28 cellular contexts compared by ENCODE assay signal in genomic region chr6:145092554-145092953, GRCh38.
"Had no signal": no experiment of that assay in that cellular context is flagged by ENCODE, and none has a peak within 500 bp of the region (broad histone marks: within the 10 kb centered on the region; RNA-seq: fewer than 3 reads in every experiment).

No MANE protein-coding gene starts in this region.

- H3K4me1 ChIP-seq: neural progenitor cell, parathyroid adenoma, psoas muscle, sigmoid colon, stomach, thyroid gland, tibial nerve, upper lobe of left lung, vagina had no signal

- H3K4me3 Mint-ChIP-seq: natural killer cell; nephron; neural progenitor cell; stimulated activated effector memory CD8-positive, alpha-beta T cell treated with anti-CD3 and anti-CD28 coated beads, Interleukin-12 subunit alpha, Interleukin-12 subunit beta, amount 100 ng/mL, for 72 hours; stimulated activated naive B cell treated with anti-CD40 and anti-IgM and Interleukin-4, amounts not matched to agents 10 μg/mL and 1 μg/mL and 100 μg/mL, for 72 hours; stimulated activated naive CD8-positive, alpha-beta T cell treated with anti-CD3 and anti-CD28 coated beads, Interleukin-15, Interleukin-2, amounts not matched to agents 100 ng/mL and 50 ng/mL, for 24 hours had no signal

- H3K36me3 Mint-ChIP-seq: natural killer cell; neural progenitor cell; stimulated activated effector memory CD8-positive, alpha-beta T cell treated with anti-CD3 and anti-CD28 coated beads, Interleukin-12 subunit alpha, Interleukin-12 subunit beta, amount 100 ng/mL, for 72 hours; stimulated activated naive B cell treated with anti-CD40 and anti-IgM and Interleukin-4, amounts not matched to agents 10 μg/mL and 1 μg/mL and 100 μg/mL, for 72 hours had no signal

- H3K4me1 Mint-ChIP-seq: natural killer cell; nephron; neural progenitor cell; stimulated activated effector memory CD8-positive, alpha-beta T cell treated with anti-CD3 and anti-CD28 coated beads, Interleukin-12 subunit alpha, Interleukin-12 subunit beta, amount 100 ng/mL, for 72 hours; stimulated activated naive B cell treated with anti-CD40 and anti-IgM and Interleukin-4, amounts not matched to agents 10 μg/mL and 1 μg/mL and 100 μg/mL, for 72 hours had no signal

- DNase-seq: natural killer cell; occipital lobe; ovary; posterior cingulate gyrus; psoas muscle; right cardiac atrium; right lobe of liver; sigmoid colon; small intestine; stimulated activated CD4-positive, alpha-beta T cell treated with anti-CD3 and anti-CD28 coated beads, Interleukin-15, amount 100 ng/mL, for 24 hours; stimulated activated CD4-positive, alpha-beta T cell treated with anti-CD3 and anti-CD28 coated beads, Interleukin-2, amount 100 ng/mL, for 24 hours; stimulated activated CD4-positive, alpha-beta T cell treated with anti-CD3 and anti-CD28 coated beads, Interleukin-2, amount 100 ng/mL, for 48 hours; stimulated activated CD4-positive, alpha-beta T cell treated with anti-CD3 and anti-CD28 coated beads, Interleukin-4, amount 100 ng/mL, for 24 hours; stimulated activated naive B cell treated with anti-CD40 and anti-IgM and Interleukin-4, amounts not matched to agents 10 μg/mL and 1 μg/mL and 100 μg/mL, for 72 hours; stimulated activated naive CD4-positive, alpha-beta T cell treated with Interleukin-2 at 50 U/mL for 16 hours; stomach; thyroid gland; trophoblast cell; upper lobe of left lung had no signal

- H3K27ac Mint-ChIP-seq: natural killer cell; nephron; neural progenitor cell; progenitor cell of endocrine pancreas; stimulated activated effector memory CD8-positive, alpha-beta T cell treated with anti-CD3 and anti-CD28 coated beads, Interleukin-12 subunit alpha, Interleukin-12 subunit beta, amount 100 ng/mL, for 72 hours; stimulated activated naive B cell treated with anti-CD40 and anti-IgM and Interleukin-4, amounts not matched to agents 10 μg/mL and 1 μg/mL and 100 μg/mL, for 72 hours; stimulated activated naive CD8-positive, alpha-beta T cell treated with anti-CD3 and anti-CD28 coated beads, Interleukin-15, Interleukin-2, amounts not matched to agents 100 ng/mL and 50 ng/mL, for 24 hours had no signal

- ATAC-seq: natural killer cell; psoas muscle; right cardiac atrium; stimulated activated effector memory CD8-positive, alpha-beta T cell treated with anti-CD3 and anti-CD28 coated beads, Interleukin-12 subunit alpha, Interleukin-12 subunit beta, amount 100 ng/mL, for 72 hours; stimulated activated naive B cell treated with anti-CD40 and anti-IgM and Interleukin-4, amounts not matched to agents 10 μg/mL and 1 μg/mL and 100 μg/mL, for 72 hours had no signal

- H3K4me3 ChIP-seq: neural progenitor cell, ovary, psoas muscle, right lobe of liver, sigmoid colon, stomach, thoracic aorta, thyroid gland, tibial nerve, upper lobe of left lung, vagina had no signal

- H3K9me3 ChIP-seq: ovary, psoas muscle, right lobe of liver, sigmoid colon, thoracic aorta, thyroid gland, upper lobe of left lung, vagina had no signal

- H3K27me3 Mint-ChIP-seq: progenitor cell of endocrine pancreas had no signal

- H3K36me3 ChIP-seq: neural progenitor cell, ovary, right lobe of liver, sigmoid colon, stomach, thoracic aorta, thyroid gland, tibial nerve, upper lobe of left lung, vagina had no signal

- H3K27me3 ChIP-seq: neural progenitor cell, ovary, right lobe of liver, sigmoid colon, stomach, thyroid gland, tibial nerve, upper lobe of left lung, vagina had no signal

- H3K27ac ChIP-seq: neural progenitor cell, ovary, parathyroid adenoma, psoas muscle, sigmoid colon, stomach, thoracic aorta, thyroid gland, tibial nerve, upper lobe of left lung, vagina had no signal
